In genomic region chr4:92872604-92873003, GRCh38 we compare ENCODE assay signal across 38 cellular contexts.
"Had no signal": no experiment of that assay in that cellular context is flagged by ENCODE, and none has a peak within 500 bp of the region (broad histone marks: within the 10 kb centered on the region; RNA-seq: fewer than 3 reads in every experiment).

No MANE protein-coding gene starts in this region.

- H3K4me1 Mint-ChIP-seq: activated CD4-positive, alpha-beta memory T cell treated with anti-CD3 and anti-CD28 coated beads, Interleukin-2, amount 10 ng/mL, durations not matched to agents 7 days and 5 days; activated CD8-positive, alpha-beta memory T cell treated with anti-CD3 and anti-CD28 coated beads, Interleukin-2, amount 10 ng/mL, durations not matched to agents 7 days and 5 days; activated naive CD4-positive, alpha-beta T cell treated with anti-CD3 and anti-CD28 coated beads, Interleukin-2, amount 10 ng/mL, durations not matched to agents 7 days and 5 days; activated naive CD8-positive, alpha-beta T cell treated with anti-CD3 and anti-CD28 coated beads, Interleukin-2, amount 50 U/mL, for 24 hours; central memory CD8-positive, alpha-beta T cell; IgD-negative memory B cell had no signal

- H3K27ac ChIP-seq: cardiac muscle cell, Peyer's patch, WERI-Rb-1 had no signal

- H3K36me3 Mint-ChIP-seq: activated CD8-positive, alpha-beta memory T cell treated with anti-CD3 and anti-CD28 coated beads, Interleukin-2, amount 10 ng/mL, durations not matched to agents 7 days and 5 days; activated naive CD4-positive, alpha-beta T cell treated with anti-CD3 and anti-CD28 coated beads, Interleukin-2, amount 10 ng/mL, durations not matched to agents 7 days and 5 days; activated naive CD8-positive, alpha-beta T cell; brain; IgD-negative memory B cell had no signal

- ATAC-seq: activated CD8-positive, alpha-beta memory T cell treated with anti-CD3 and anti-CD28 coated beads, Interleukin-2, amount 10 ng/mL, durations not matched to agents 7 days and 5 days; activated naive CD8-positive, alpha-beta T cell treated with anti-CD3 and anti-CD28 coated beads, Interleukin-2, amount 50 U/mL, for 24 hours; PC-3 had no signal

- H3K4me3 ChIP-seq: cardiac muscle cell, MG63, Peyer's patch had no signal

- H3K27ac Mint-ChIP-seq: activated CD4-positive, alpha-beta memory T cell treated with anti-CD3 and anti-CD28 coated beads, Interleukin-2, amount 10 ng/mL, durations not matched to agents 7 days and 5 days; activated CD8-positive, alpha-beta memory T cell treated with anti-CD3 and anti-CD28 coated beads, Interleukin-2, amount 10 ng/mL, durations not matched to agents 7 days and 5 days; activated naive CD4-positive, alpha-beta T cell treated with anti-CD3 and anti-CD28 coated beads, Interleukin-2, amount 10 ng/mL, durations not matched to agents 7 days and 5 days; activated naive CD8-positive, alpha-beta T cell; activated naive CD8-positive, alpha-beta T cell treated with anti-CD3 and anti-CD28 coated beads, Interleukin-2, amount 50 U/mL, for 24 hours; brain; IgD-negative memory B cell had no signal

- H3K4me3 Mint-ChIP-seq: activated CD4-positive, alpha-beta memory T cell treated with anti-CD3 and anti-CD28 coated beads, Interleukin-2, amount 10 ng/mL, durations not matched to agents 7 days and 5 days; activated CD8-positive, alpha-beta memory T cell treated with anti-CD3 and anti-CD28 coated beads, Interleukin-2, amount 10 ng/mL, durations not matched to agents 7 days and 5 days; activated naive CD4-positive, alpha-beta T cell treated with anti-CD3 and anti-CD28 coated beads, Interleukin-2, amount 10 ng/mL, durations not matched to agents 7 days and 5 days; activated naive CD8-positive, alpha-beta T cell; activated naive CD8-positive, alpha-beta T cell treated with anti-CD3 and anti-CD28 coated beads, Interleukin-2, amount 50 U/mL, for 24 hours; brain; central memory CD8-positive, alpha-beta T cell; IgD-negative memory B cell had no signal

- H3K27me3 ChIP-seq: cardiac muscle cell, MG63, Peyer's patch had no signal

- H3K36me3 ChIP-seq: cardiac muscle cell, MG63, Peyer's patch, WERI-Rb-1 had no signal

- H3K27me3 Mint-ChIP-seq: activated CD4-positive, alpha-beta memory T cell treated with anti-CD3 and anti-CD28 coated beads, Interleukin-2, amount 10 ng/mL, durations not matched to agents 7 days and 5 days; activated CD8-positive, alpha-beta memory T cell treated with anti-CD3 and anti-CD28 coated beads, Interleukin-2, amount 10 ng/mL, durations not matched to agents 7 days and 5 days; activated naive CD4-positive, alpha-beta T cell treated with anti-CD3 and anti-CD28 coated beads, Interleukin-2, amount 10 ng/mL, durations not matched to agents 7 days and 5 days; activated naive CD8-positive, alpha-beta T cell; activated naive CD8-positive, alpha-beta T cell treated with anti-CD3 and anti-CD28 coated beads, Interleukin-2, amount 50 U/mL, for 24 hours; brain; central memory CD8-positive, alpha-beta T cell; IgD-negative memory B cell had no signal

- H3K9me3 Mint-ChIP-seq: activated CD4-positive, alpha-beta memory T cell treated with anti-CD3 and anti-CD28 coated beads, Interleukin-2, amount 10 ng/mL, durations not matched to agents 7 days and 5 days; brain; IgD-negative memory B cell had no signal

- H3K9me3 ChIP-seq: MG63, Peyer's patch had no signal

- DNase-seq: activated CD4-positive, alpha-beta memory T cell treated with anti-CD3 and anti-CD28 coated beads, Interleukin-2, amount 10 ng/mL, durations not matched to agents 7 days and 5 days; activated CD4-positive, alpha-beta T cell treated with anti-CD3 and anti-CD28 coated beads for 1 hour; activated CD4-positive, alpha-beta T cell treated with anti-CD3 and anti-CD28 coated beads for 48 hours; activated CD4-positive, CD25-positive, alpha-beta regulatory T cell; activated CD8-positive, alpha-beta memory T cell treated with anti-CD3 and anti-CD28 coated beads for 24 hours; activated CD8-positive, alpha-beta memory T cell treated with anti-CD3 and anti-CD28 coated beads, Interleukin-2, amount 10 ng/mL, durations not matched to agents 7 days and 5 days; activated CD8-positive, alpha-beta memory T cell treated with anti-CD3 and anti-CD28 coated beads, Interleukin-2, amount 50 U/mL, for 48 hours; activated effector memory CD4-positive, alpha-beta T cell treated with Interleukin-2 at 50 U/mL for 16 hours; activated naive CD4-positive, alpha-beta T cell treated with anti-CD3 and anti-CD28 coated beads, Interleukin-2, amount 10 ng/mL, durations not matched to agents 7 days and 5 days; activated naive CD8-positive, alpha-beta T cell treated with anti-CD3 and anti-CD28 coated beads, Interleukin-2, amount 50 U/mL, for 24 hours; activated T-cell treated with anti-CD3 and anti-CD28 coated beads, Interleukin-2, amount 50 U/mL, for 48 hours; anterior cingulate cortex; Karpas-422; KBM-7; MG63; MV-4-11; NCI-H1092; NCI-H1436 treated with DMSO at 0.1 percent for 48 hours; NCI-H1694 treated with DMSO at 0.1 percent for 48 hours; NCI-H2029; NCI-H345; NCI-H510A treated with DMSO at 0.1 percent for 48 hours; NCI-H526 treated with DMSO at 0.1 percent for 48 hours; NCI-H82; NK-92 treated with Interleukin-12 subunit alpha and Interleukin-12 subunit beta, amount 100 ng/mL, for 24 hours; PC-3; Peyer's patch; Right ventricle myocardium superior; RPMI8226; SW 1271; T-helper 1 cell; T1000; WERI-Rb-1 had no signal

- H3K4me1 ChIP-seq: Peyer's patch had no signal
